Comparison of ENCODE assay signal across 8 cellular contexts in the genomic region with DNA sequence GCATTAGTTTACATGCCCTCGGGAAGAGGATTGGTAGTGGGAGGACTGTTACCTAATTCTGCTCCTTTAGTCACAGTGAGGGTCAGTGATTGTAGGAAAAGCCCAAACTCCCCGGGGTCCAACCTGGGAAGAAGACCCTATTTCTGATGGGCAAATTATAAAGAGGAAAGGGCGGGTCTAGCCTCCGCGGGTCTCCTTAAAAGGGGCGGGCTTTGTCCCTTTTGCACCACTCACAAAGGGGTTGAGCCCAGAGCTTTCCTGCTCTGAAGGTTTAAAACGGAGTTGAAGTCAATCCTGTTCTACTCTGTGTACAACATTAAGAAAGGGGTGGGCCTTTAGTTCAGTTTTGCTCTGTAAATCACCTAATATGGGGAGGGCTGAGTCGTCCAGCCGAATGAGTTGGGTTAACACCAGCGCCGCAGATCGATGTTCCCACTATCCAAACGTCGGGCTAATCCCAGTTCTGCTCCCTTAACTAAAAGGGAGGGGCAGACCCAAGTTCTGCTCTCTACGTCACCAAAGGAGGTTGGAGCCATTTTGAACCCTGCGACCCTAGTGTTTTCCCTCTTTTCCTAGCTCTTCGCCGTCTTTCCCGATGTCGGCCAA. TPM values are rescaled to one million over a fixed set of nuclear protein-coding genes. Genes with fewer than 3 reads are reported as not detected.
A peak's percentile ranks its signal among the peaks of the same experiment; 100 is the strongest.
DNase-seq lines count a peak whose midpoint lies in the region; ATAC-seq and TF ChIP-seq lines count a peak whose summit lies in the region.

No MANE protein-coding gene starts in this region.

- H3K36me3 Mint-ChIP-seq in memory B cell (peaks cover 16% of the 10 kb centered on the region), type B pancreatic cell (peaks cover 16% of the 10 kb centered on the region)

- DNase-seq in GDM1 (lab: John Stamatoyannopoulos, UW) = peak; percentile 54
- DNase-seq in RWPE1 (ENCODE audit: low spot score) = no peak
- peak; percentile 33 for DNase-seq in cerebellum (ENCODE audit: low spot score)
- DNase-seq in memory B cell (ENCODE audit: low spot score in 2 of 2) = peak in 1 of 2 donors; percentile 27
- DNase-seq in type B pancreatic cell (ENCODE audit: extremely low spot score, unreplicated experiment) = no peak
- no peak for DNase-seq in ecto neural progenitor cell (ENCODE audit: low spot score)

- H3K4me1 Mint-ChIP-seq in memory B cell = peaks cover 62% of the 10 kb centered on the region
- H3K4me1 Mint-ChIP-seq in type B pancreatic cell (ENCODE audit: unreplicated experiment) = peaks cover 48% of the 10 kb centered on the region

- CTCF ChIA-PET in RWPE1 (lab: Yijun Ruan, JAX) = interaction anchor here (0.8 to 1.2 kb wide), 2 partner anchors 18 to 58 kb away, joined by 3 read pairs; no protein-coding TSS in a partner anchor

- peak overlapping the region; percentile 93 for H3K27ac Mint-ChIP-seq in memory B cell
- peak overlapping the region; percentile 95 for H3K27ac Mint-ChIP-seq in type B pancreatic cell

- TF ChIP-seq CTCF in RWPE1 (conservative IDR thresholded peaks at IDR 0.05; ENCODE audit: low read depth) (no peak), type B pancreatic cell (conservative IDR thresholded peaks at IDR 0.05) (no peak)

- POLR2A ChIA-PET in RWPE1 (lab: Yijun Ruan, JAX; ENCODE audit: low non-redundant PET) = interaction anchor here (0.5 to 0.7 kb wide), 2 partner anchors 18 to 261 kb away, joined by 3 read pairs; no protein-coding TSS in a partner anchor

- H3K9me3 Mint-ChIP-seq in memory B cell (peaks cover 1% of the 10 kb centered on the region), type B pancreatic cell (no peaks in the 10 kb centered on the region)

- H3K27me3 Mint-ChIP-seq in memory B cell (no peaks in the 10 kb centered on the region), type B pancreatic cell (no peaks in the 10 kb centered on the region)

- peak overlapping the region; percentile 97 for H3K27ac ChIP-seq in RWPE1

- ATAC-seq in HG03457 (IDR thresholded peaks at IDR 0.05; ENCODE audit: unreplicated experiment) = peak; percentile 3
- no peak for ATAC-seq in memory B cell (ENCODE audit: low read depth)
- ATAC-seq in HG03571 (IDR thresholded peaks at IDR 0.05; ENCODE audit: unreplicated experiment) = no peak

- H3K4me3 Mint-ChIP-seq in memory B cell = peak overlapping the region; percentile 89
- peak overlapping the region; percentile 98 for H3K4me3 Mint-ChIP-seq in type B pancreatic cell

RNA-seq across cellular contexts. Expression of a gene that starts 0.9 kb away (rescaled TPM):
- total RNA-seq in cerebellum (36.8 TPM), type B pancreatic cell (ENCODE audit: low replicate concordance) (49.4 and 69.2 TPM in 2 replicates)

RNA-seq across cellular contexts. Expression of a gene that starts 1.4 kb away (rescaled TPM):
- total RNA-seq in cerebellum (16.6 TPM), type B pancreatic cell (ENCODE audit: low replicate concordance) (64.1 and 76.3 TPM in 2 replicates)

RNA-seq across cellular contexts. Expression of a gene that starts 6.8 kb away (rescaled TPM):
- total RNA-seq in cerebellum = 0.54 TPM
- total RNA-seq in type B pancreatic cell (ENCODE audit: low replicate concordance) = 11.1 and 16.9 TPM in 2 replicates

RNA-seq across cellular contexts. Expression of a gene that starts 12.7 kb away (rescaled TPM):
- total RNA-seq in cerebellum = 21.3 TPM
- 137 and 166 TPM in 2 replicates for total RNA-seq in type B pancreatic cell (ENCODE audit: low replicate concordance)

RNA-seq across cellular contexts. Expression of a gene that starts 12.9 kb away (rescaled TPM):
- total RNA-seq in cerebellum (7.5 TPM), type B pancreatic cell (ENCODE audit: low replicate concordance) (27.1 and 35.8 TPM in 2 replicates)

Comparison
In these comparisons a context has a peak if more than half of its experiments do, and no peak if none do; other contexts are left out.
1. DNase-seq: peak in GDM1 (single experiment) and cerebellum (single experiment); none in RWPE1 (single experiment), type B pancreatic cell (single experiment) and ecto neural progenitor cell (single experiment).